8 cellular contexts compared by ENCODE assay signal in the genomic region with DNA sequence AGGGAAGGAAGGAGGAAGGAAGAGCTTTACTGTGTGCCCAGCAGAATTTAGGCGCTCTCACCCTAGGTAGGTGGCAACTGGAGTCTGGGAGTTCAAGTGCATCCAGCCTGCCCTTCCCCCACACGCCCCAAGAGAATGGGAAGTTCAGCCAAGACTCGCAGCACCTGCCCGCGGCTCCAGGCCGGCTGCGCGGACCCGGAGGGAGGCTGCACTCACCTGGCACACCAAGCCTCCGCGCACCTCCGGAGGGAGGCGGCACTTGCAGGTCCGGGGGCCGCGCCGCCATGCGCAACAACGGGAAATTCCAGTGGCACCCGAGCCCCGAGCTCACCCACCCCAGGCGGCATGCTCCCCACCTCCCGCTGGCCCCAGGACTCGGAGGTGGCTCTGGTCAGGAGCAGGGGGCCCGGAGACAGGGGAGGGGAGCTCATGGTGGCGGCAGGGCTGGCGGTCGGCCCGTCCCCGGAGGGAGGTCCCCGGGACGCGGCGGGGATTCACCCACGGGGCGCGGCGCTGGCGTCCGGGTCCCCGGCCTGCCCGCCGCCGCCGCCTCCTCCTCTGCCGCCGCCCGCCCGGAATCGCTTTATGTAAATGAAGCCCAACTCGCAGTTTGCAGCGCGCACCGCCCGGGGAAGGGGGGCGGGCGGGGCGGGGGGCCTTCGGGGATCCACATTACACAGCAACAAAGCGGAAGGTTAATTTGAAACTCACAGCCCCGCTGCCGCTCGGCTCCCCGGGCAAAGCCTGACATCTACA. TPM values are rescaled to one million over a fixed set of nuclear protein-coding genes. Genes with fewer than 3 reads are reported as not detected.
A peak's percentile ranks its signal among the peaks of the same experiment; 100 is the strongest.
DNase-seq lines count a peak whose midpoint lies in the region; ATAC-seq and TF ChIP-seq lines count a peak whose summit lies in the region.

Gene ZFHX3 (minus strand): TSS at position 593 of the 756 bp plus-strand sequence. CDS start 87,983 bp downstream, outside the sequence.

- no peaks in the 10 kb centered on the region for H3K36me3 Mint-ChIP-seq in activated CD8-positive, alpha-beta memory T cell treated with anti-CD3 and anti-CD28 coated beads, Interleukin-2, amount 10 ng/mL, durations not matched to agents 7 days and 5 days
- H3K36me3 Mint-ChIP-seq in activated T-cell treated with anti-CD3 and anti-CD28 coated beads, Interleukin-2, amount 50 U/mL, for 4 hours (ENCODE audit: insufficient read depth), result no peaks in the 10 kb centered on the region
- H3K36me3 Mint-ChIP-seq in nephron progenitor cell (ENCODE audit: low read depth), result no peaks in the 10 kb centered on the region

- no peaks in the 10 kb centered on the region for H3K4me1 Mint-ChIP-seq in activated CD8-positive, alpha-beta memory T cell treated with anti-CD3 and anti-CD28 coated beads, Interleukin-2, amount 10 ng/mL, durations not matched to agents 7 days and 5 days
- peaks cover 2% of the 10 kb centered on the region for H3K4me1 Mint-ChIP-seq in activated T-cell treated with anti-CD3 and anti-CD28 coated beads, Interleukin-2, amount 50 U/mL, for 4 hours (ENCODE audit: low read depth)
- peaks cover 48% of the 10 kb centered on the region for H3K4me1 Mint-ChIP-seq in nephron progenitor cell

- DNase-seq in activated CD8-positive, alpha-beta memory T cell treated with anti-CD3 and anti-CD28 coated beads, Interleukin-2, amount 10 ng/mL, durations not matched to agents 7 days and 5 days, result no peak
- no peak for DNase-seq in activated CD8-positive, alpha-beta memory T cell treated with anti-CD3 and anti-CD28 coated beads, Interleukin-2, amount 50 U/mL, for 48 hours
- DNase-seq in HAP-1 (ENCODE audit: low spot score in 2 of 2) (peak; percentile 62 to 86), MG63 (peak; percentile 72), fibroblast of villous mesenchyme (ENCODE audit: low read depth) (peak; percentile 66), nephron progenitor cell (peak; percentile 78), SKM-1 treated with dmso at 0.1 percent for 144 hours (lab: John Stamatoyannopoulos, UW; ENCODE audit: unreplicated experiment) (no peak)
- no peak for DNase-seq in activated T-cell treated with anti-CD3 and anti-CD28 coated beads, Interleukin-2, amount 50 U/mL, for 4 hours

- H3K4me3 ChIP-seq in HAP-1, result peak within 1 kb of the TSS; percentile 65
- H3K4me3 ChIP-seq in MG63, result peak within 1 kb of the TSS; percentile 62
- peak within 1 kb of the TSS; percentile 67 for H3K4me3 ChIP-seq in fibroblast of villous mesenchyme (ENCODE audit: low read depth, low read length)

- H3K27ac Mint-ChIP-seq in activated CD8-positive, alpha-beta memory T cell treated with anti-CD3 and anti-CD28 coated beads, Interleukin-2, amount 10 ng/mL, durations not matched to agents 7 days and 5 days, result no peak within 1 kb of the TSS
- H3K27ac Mint-ChIP-seq in nephron progenitor cell, result peak within 1 kb of the TSS; percentile 93

- in situ Hi-C loops in HAP-1 (cut with MboI; ENCODE audit: low sequenced_read_pairs), result no loop called here

- no peak for TF ChIP-seq CTCF in fibroblast of villous mesenchyme (IDR thresholded peaks at IDR 0.05; ENCODE audit: insufficient read depth, low read depth, low read length)
- no peak for TF ChIP-seq CTCF in nephron progenitor cell (IDR thresholded peaks at IDR 0.05)

- H3K27me3 ChIP-seq in HAP-1 (ENCODE audit: low read depth), result no peaks in the 10 kb centered on the region
- H3K27me3 ChIP-seq in MG63, result no peaks in the 10 kb centered on the region

- H3K27me3 Mint-ChIP-seq in activated CD8-positive, alpha-beta memory T cell treated with anti-CD3 and anti-CD28 coated beads, Interleukin-2, amount 10 ng/mL, durations not matched to agents 7 days and 5 days, result peaks cover 33% of the 10 kb centered on the region
- H3K27me3 Mint-ChIP-seq in activated T-cell treated with anti-CD3 and anti-CD28 coated beads, Interleukin-2, amount 50 U/mL, for 4 hours (ENCODE audit: low read depth), result peaks cover 27% of the 10 kb centered on the region
- peaks cover 7% of the 10 kb centered on the region for H3K27me3 Mint-ChIP-seq in nephron progenitor cell (ENCODE audit: low read depth, poor library complexity)

- CTCF ChIA-PET in activated CD8-positive, alpha-beta memory T cell treated with anti-CD3 and anti-CD28 coated beads, Interleukin-2, amount 10 ng/mL, durations not matched to agents 7 days and 5 days (lab: Charles Lee), result no interaction called here

- no peaks in the 10 kb centered on the region for H3K36me3 ChIP-seq in HAP-1 (replicated peaks)
- H3K36me3 ChIP-seq in MG63, result no peaks in the 10 kb centered on the region

- no peaks in the 10 kb centered on the region for H3K9me3 Mint-ChIP-seq in activated CD8-positive, alpha-beta memory T cell treated with anti-CD3 and anti-CD28 coated beads, Interleukin-2, amount 10 ng/mL, durations not matched to agents 7 days and 5 days (ENCODE audit: low read depth)
- no peaks in the 10 kb centered on the region for H3K9me3 Mint-ChIP-seq in activated T-cell treated with anti-CD3 and anti-CD28 coated beads, Interleukin-2, amount 50 U/mL, for 4 hours
- no peaks in the 10 kb centered on the region for H3K9me3 Mint-ChIP-seq in nephron progenitor cell

- peak; percentile 23 for ATAC-seq in activated CD8-positive, alpha-beta memory T cell treated with anti-CD3 and anti-CD28 coated beads, Interleukin-2, amount 10 ng/mL, durations not matched to agents 7 days and 5 days
- peak; percentile 50 to 80 for ATAC-seq in activated T-cell treated with anti-CD3 and anti-CD28 coated beads, Interleukin-2, amount 50 U/mL, for 4 hours

- H3K4me3 Mint-ChIP-seq in activated CD8-positive, alpha-beta memory T cell treated with anti-CD3 and anti-CD28 coated beads, Interleukin-2, amount 10 ng/mL, durations not matched to agents 7 days and 5 days, result peak within 1 kb of the TSS; percentile 6
- H3K4me3 Mint-ChIP-seq in activated T-cell treated with anti-CD3 and anti-CD28 coated beads, Interleukin-2, amount 50 U/mL, for 4 hours, result peak within 1 kb of the TSS; percentile 39
- H3K4me3 Mint-ChIP-seq in nephron progenitor cell, result peak within 1 kb of the TSS; percentile 87

- H3K9me3 ChIP-seq in HAP-1 (no peaks in the 10 kb centered on the region), MG63 (no peaks in the 10 kb centered on the region)

- peaks cover 86% of the 10 kb centered on the region for H3K4me1 ChIP-seq in HAP-1

RNA-seq across cellular contexts. Expression of gene ZFHX3, which starts in this region (rescaled TPM):
- total RNA-seq in activated CD8-positive, alpha-beta memory T cell treated with anti-CD3 and anti-CD28 coated beads, Interleukin-2, amount 10 ng/mL, durations not matched to agents 7 days and 5 days, result 1 to 10 TPM in 1 of 2 experiments, under 1 TPM in 1; 0.32 to 1.9 TPM
- 0.89 and 1.2 TPM in 2 replicates for total RNA-seq in MG63 (2014; rRNA removed; shearing (Covaris generic); ENCODE audit: low replicate concordance)
- total RNA-seq in activated T-cell treated with anti-CD3 and anti-CD28 coated beads, Interleukin-2, amount 50 U/mL, for 4 hours, result 1 to 10 TPM in 1 of 3 donors, under 1 TPM in 2; 0.29 to 2.5 (median 0.86) TPM
- total RNA-seq in fibroblast of villous mesenchyme, result 3.9 and 6.8 TPM in 2 replicates

Comparison
In these comparisons a context has a peak if more than half of its experiments do, and no peak if none do; other contexts are left out.
1. DNase-seq: peak in HAP-1 (2 of 2), MG63 (single experiment), fibroblast of villous mesenchyme (single experiment) and nephron progenitor cell (single experiment); none in activated CD8-positive, alpha-beta memory T cell treated with anti-CD3 and anti-CD28 coated beads, Interleukin-2, amount 10 ng/mL, durations not matched to agents 7 days and 5 days (single experiment), activated CD8-positive, alpha-beta memory T cell treated with anti-CD3 and anti-CD28 coated beads, Interleukin-2, amount 50 U/mL, for 48 hours (single experiment), activated T-cell treated with anti-CD3 and anti-CD28 coated beads, Interleukin-2, amount 50 U/mL, for 4 hours (single experiment) and SKM-1 treated with dmso at 0.1 percent for 144 hours (single experiment).
2. H3K4me3 Mint-ChIP-seq: peak in every context shown above with its lines; median percentile 87 in nephron progenitor cell; 39 in activated T-cell treated with anti-CD3 and anti-CD28 coated beads, Interleukin-2, amount 50 U/mL, for 4 hours; 6 in activated CD8-positive, alpha-beta memory T cell treated with anti-CD3 and anti-CD28 coated beads, Interleukin-2, amount 10 ng/mL, durations not matched to agents 7 days and 5 days.
3. Peak in every context shown above with its lines, with median percentiles within 50 percentile points of each other: H3K4me3 ChIP-seq.